In genomic region chr6:127022297-127022696, GRCh38 we compare ENCODE assay signal across 12 cellular contexts.
A peak's percentile ranks its signal among the peaks of the same experiment; 100 is the strongest.
DNase-seq lines count a peak whose midpoint lies in the region; ATAC-seq and TF ChIP-seq lines count a peak whose summit lies in the region.
"Had no signal": no experiment of that assay in that cellular context is flagged by ENCODE, and none has a peak within 500 bp of the region (broad histone marks: within the 10 kb centered on the region; RNA-seq: fewer than 3 reads in every experiment).

No MANE protein-coding gene starts in this region.

- H3K4me1 ChIP-seq in left ventricle myocardium inferior, result no peaks in the 10 kb centered on the region
- no peaks in the 10 kb centered on the region for H3K4me1 ChIP-seq in thyroid gland
- H3K4me1 ChIP-seq in GM23338 (ENCODE audit: insufficient read depth), result no peaks in the 10 kb centered on the region

- no peaks in the 10 kb centered on the region for H3K36me3 ChIP-seq in left ventricle myocardium inferior
- no peaks in the 10 kb centered on the region for H3K36me3 ChIP-seq in thyroid gland
- no peaks in the 10 kb centered on the region for H3K36me3 ChIP-seq in GM23338 (ENCODE audit: insufficient read depth)

- H3K9me3 Mint-ChIP-seq in GM23338, result no peaks in the 10 kb centered on the region
- H3K9me3 Mint-ChIP-seq: stimulated activated naive B cell treated with anti-CD40 and anti-IgM and Interleukin-4, amounts not matched to agents 10 μg/mL and 1 μg/mL and 100 μg/mL, for 72 hours had no signal

- WGBS in thyroid gland, 2 donors, result 27 to 31% methylated on average over 7 of the region's 7 CpGs

- H4K20me1 ChIP-seq in GM23338 (replicated peaks; ENCODE audit: insufficient read depth), result no peaks in the 10 kb centered on the region

- no peaks in the 10 kb centered on the region for H3K36me3 Mint-ChIP-seq in GM23338 (ENCODE audit: low read depth)
- H3K36me3 Mint-ChIP-seq: stimulated activated naive B cell treated with anti-CD40 and anti-IgM and Interleukin-4, amounts not matched to agents 10 μg/mL and 1 μg/mL and 100 μg/mL, for 72 hours had no signal

- H3K27me3 ChIP-seq in left ventricle myocardium inferior (ENCODE audit: low read depth) (no peaks in the 10 kb centered on the region), thyroid gland (no peaks in the 10 kb centered on the region), GM23338 (ENCODE audit: insufficient read depth) (no peaks in the 10 kb centered on the region)

- no peaks in the 10 kb centered on the region for H3K9me3 ChIP-seq in left ventricle myocardium inferior (replicated peaks)
- H3K9me3 ChIP-seq in thyroid gland, result no peaks in the 10 kb centered on the region

- intact Hi-C loops in Right ventricle myocardium superior (cut with DNase I), result no loop called here
- intact Hi-C loops in left ventricle myocardium inferior (cut with micrococcal nuclease), result no loop called here
- intact Hi-C loops in thyroid gland (cut with DNase I), result no loop called here

- no peaks in the 10 kb centered on the region; the same call in 1 of the 2 replicates for H3K9me2 ChIP-seq in GM23338 (ENCODE audit: insufficient read depth)

- DNase-seq in Right ventricle myocardium superior (peak; percentile 38), left ventricle myocardium inferior (no peak), NCI-H774 (lab: John Stamatoyannopoulos, UW) (peak; percentile 95), globus pallidus (ENCODE audit: low spot score) (peak; percentile 24), thyroid gland (peak; percentile 37 to 63), T1000 (lab: John Stamatoyannopoulos, UW) (no peak), GM23338 (ENCODE audit: low spot score) (no peak)
- DNase-seq: activated gamma-delta T cell treated with Interleukin-2 at 50 U/mL for 16 hours; effector CD8-positive, alpha-beta T cell; stimulated activated naive B cell treated with anti-CD40 and anti-IgM and Interleukin-4, amounts not matched to agents 10 μg/mL and 1 μg/mL and 100 μg/mL, for 72 hours had no signal

- H3F3A ChIP-seq in GM23338 (replicated peaks; ENCODE audit: low read depth), result no peaks in the 10 kb centered on the region

- no peak overlapping the region for H3K27ac Mint-ChIP-seq in GM23338
- H3K27ac Mint-ChIP-seq: stimulated activated naive B cell treated with anti-CD40 and anti-IgM and Interleukin-4, amounts not matched to agents 10 μg/mL and 1 μg/mL and 100 μg/mL, for 72 hours had no signal

- ATAC-seq in Right ventricle myocardium superior (ENCODE audit: poor library complexity) (no peak), GM21717 (IDR thresholded peaks at IDR 0.05; ENCODE audit: unreplicated experiment) (no peak), GM23338 (no peak)
- ATAC-seq: activated CD4-positive, CD25-positive, alpha-beta regulatory T cell treated with anti-CD3 and anti-CD28 coated beads, Interleukin-2, amount 50 U/mL, for 24 hours; stimulated activated naive B cell treated with anti-CD40 and anti-IgM and Interleukin-4, amounts not matched to agents 10 μg/mL and 1 μg/mL and 100 μg/mL, for 72 hours had no signal

- H3K4me1 Mint-ChIP-seq in GM23338, result no peaks in the 10 kb centered on the region
- H3K4me1 Mint-ChIP-seq: stimulated activated naive B cell treated with anti-CD40 and anti-IgM and Interleukin-4, amounts not matched to agents 10 μg/mL and 1 μg/mL and 100 μg/mL, for 72 hours had no signal

- no peak overlapping the region for H2AFZ ChIP-seq in GM23338

- H3K79me2 ChIP-seq in GM23338 (replicated peaks; ENCODE audit: insufficient read depth), result no peaks in the 10 kb centered on the region

- no peak overlapping the region for H3K4me2 ChIP-seq in GM23338

- no peak for TF ChIP-seq POLR2A in thyroid gland (IDR thresholded peaks at IDR 0.05)

- H3K4me3 Mint-ChIP-seq in GM23338, result no peak overlapping the region
- H3K4me3 Mint-ChIP-seq: stimulated activated naive B cell treated with anti-CD40 and anti-IgM and Interleukin-4, amounts not matched to agents 10 μg/mL and 1 μg/mL and 100 μg/mL, for 72 hours had no signal

- H3K27me3 Mint-ChIP-seq in GM23338 (ENCODE audit: insufficient read depth, low read depth, poor library complexity), result no peaks in the 10 kb centered on the region
- H3K27me3 Mint-ChIP-seq: stimulated activated naive B cell treated with anti-CD40 and anti-IgM and Interleukin-4, amounts not matched to agents 10 μg/mL and 1 μg/mL and 100 μg/mL, for 72 hours had no signal

- H3K4me3 ChIP-seq in left ventricle myocardium inferior (no peak overlapping the region), thyroid gland (replicated peaks in 1 of 3) (no peak overlapping the region), GM23338 (no peak overlapping the region)

- TF ChIP-seq CTCF in left ventricle myocardium inferior (IDR thresholded peaks at IDR 0.05; ENCODE audit: borderline replicate concordance) (no peak), thyroid gland (IDR thresholded peaks at IDR 0.05) (no peak), GM23338 (conservative IDR thresholded peaks at IDR 0.05; ENCODE audit: low read depth in 2 of 2) (no peak)

- H3K27ac ChIP-seq in left ventricle myocardium inferior (replicated peaks) (no peak overlapping the region), thyroid gland (no peak overlapping the region), GM23338 (ENCODE audit: low read depth) (no peak overlapping the region)

TF ChIP-seq in GM23338, 12 proteins besides CTCF, POLR2A, EP300 and RAD21 (continues in another document):
- no peak for TF ChIP-seq JUNB (IDR thresholded peaks at IDR 0.05; ENCODE audit: unreplicated experiment)
- no peak for TF ChIP-seq EZH2phosphoT487 (IDR thresholded peaks at IDR 0.05; ENCODE audit: unreplicated experiment)
- TF ChIP-seq POLR2AphosphoS5 (IDR thresholded peaks at IDR 0.05; ENCODE audit: low read depth), result no peak
- TF ChIP-seq NANOG (IDR thresholded peaks at IDR 0.05; ENCODE audit: borderline replicate concordance), result no peak
- no peak for TF ChIP-seq EZH2 (IDR thresholded peaks at IDR 0.05; ENCODE audit: low read depth, unreplicated experiment)
- no peak for TF ChIP-seq REST (IDR thresholded peaks at IDR 0.05; ENCODE audit: unreplicated experiment)
- no peak for TF ChIP-seq ZNF114 (CRISPR knock-in tag; IDR thresholded peaks at IDR 0.05)

Comparison
In these comparisons a context has a peak if more than half of its experiments do, and no peak if none do; other contexts are left out.
1. DNase-seq: peak in Right ventricle myocardium superior (single experiment), NCI-H774 (single experiment), globus pallidus (single experiment) and thyroid gland (2 of 2); none in left ventricle myocardium inferior (single experiment), T1000 (single experiment) and GM23338 (single experiment).